Comparison of ENCODE assay signal across 11 cellular contexts in the genomic region with DNA sequence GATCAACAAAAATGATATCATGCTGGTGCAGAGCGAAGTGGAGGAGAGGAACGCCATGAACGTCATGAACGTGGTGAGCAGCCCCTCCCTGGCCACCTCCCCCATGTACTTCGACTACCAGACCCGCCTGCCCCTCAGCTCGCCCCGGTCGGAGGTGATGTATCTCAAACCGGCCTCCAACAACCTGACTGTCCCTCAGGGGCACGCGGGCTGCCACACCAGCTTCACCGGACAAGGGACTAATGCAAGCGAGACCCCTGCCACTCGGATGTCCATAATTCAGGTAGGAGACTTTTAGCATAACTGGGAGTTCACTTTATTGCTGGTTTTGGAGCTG. TPM values are rescaled to one million over a fixed set of nuclear protein-coding genes. Genes with fewer than 3 reads are reported as not detected.
DNase-seq lines count a peak whose midpoint lies in the region; ATAC-seq, FAIRE-seq and TF ChIP-seq lines count a peak whose summit lies in the region.
"Had no signal": no experiment of that assay in that cellular context is flagged by ENCODE, and none has a peak within 500 bp of the region (broad histone marks: within the 10 kb centered on the region; RNA-seq: fewer than 3 reads in every experiment).

No MANE protein-coding gene starts in this region.

- H3K27ac Mint-ChIP-seq in Caco-2 (ENCODE audit: unreplicated experiment) = no peak overlapping the region
- H3K27ac Mint-ChIP-seq: activated T-helper 2 cell treated with anti-CD3 and anti-CD28 coated beads, Interferon-gamma antibody, Interleukin-2, Interleukin-4, amounts not matched to agents 10 μg/mL and 5 μg/mL and 100 μg/mL, durations not matched to agents 14 hours and 24 hours and 36 hours had no signal

- no peaks in the 10 kb centered on the region for H3K4me1 Mint-ChIP-seq in Caco-2 (ENCODE audit: low read depth, unreplicated experiment)

- no peaks in the 10 kb centered on the region for H3K36me3 Mint-ChIP-seq in Caco-2 (ENCODE audit: insufficient read depth, unreplicated experiment)

- POLR2A ChIA-PET in Caco-2 (lab: Charles Lee) = no interaction called here

- H3K27me3 ChIP-seq in rectal smooth muscle tissue (ENCODE audit: control insufficient read depth, insufficient read depth, low read length) (peaks cover 8% of the 10 kb centered on the region), Caco-2 (replicated peaks; ENCODE audit: control insufficient read depth, insufficient read depth, low read length) (no peaks in the 10 kb centered on the region)

- H3K9ac ChIP-seq in rectal smooth muscle tissue (ENCODE audit: low read length) = no peak overlapping the region

- intact Hi-C loops in Caco-2 (cut with micrococcal nuclease; ENCODE audit: unreplicated experiment) = no loop called here

- H3K27me3 Mint-ChIP-seq in Caco-2 (ENCODE audit: insufficient read depth, unreplicated experiment) = no peaks in the 10 kb centered on the region

- H3K27ac ChIP-seq in coronary artery (peak overlapping the region in 1 of 2 donors; percentile 68), rectal smooth muscle tissue (ENCODE audit: low read depth, low read length) (no peak overlapping the region)
- H3K27ac ChIP-seq: RWPE1 had no signal

- H3K36me3 ChIP-seq in rectal smooth muscle tissue (ENCODE audit: control insufficient read depth, insufficient read depth, low read length) (no peaks in the 10 kb centered on the region), Caco-2 (ENCODE audit: control insufficient read depth, insufficient read depth, low read length) (no peaks in the 10 kb centered on the region)

- CTCF ChIA-PET in Caco-2 (lab: Charles Lee) = no interaction called here

- H3K9me3 Mint-ChIP-seq in Caco-2 (ENCODE audit: unreplicated experiment) = no peaks in the 10 kb centered on the region
- H3K9me3 Mint-ChIP-seq: activated T-helper 2 cell treated with anti-CD3 and anti-CD28 coated beads, Interferon-gamma antibody, Interleukin-2, Interleukin-4, amounts not matched to agents 10 μg/mL and 5 μg/mL and 100 μg/mL, durations not matched to agents 14 hours and 24 hours and 36 hours had no signal

- FAIRE-seq in GM19239 (lab: Jason Lieb, UNC) = no peak

- H3K4me3 ChIP-seq in coronary artery (peak overlapping the region; percentile 71), rectal smooth muscle tissue (ENCODE audit: low read length) (peak overlapping the region; percentile 59), Caco-2 (ENCODE audit: low read depth, low read length) (no peak overlapping the region)

- H3K9me3 ChIP-seq in Caco-2 = 0 out of 2 replicates have a peak, but pooled peaks cover 3% of the 10 kb centered on the region

- ATAC-seq in GM21529 (IDR thresholded peaks at IDR 0.05; ENCODE audit: unreplicated experiment) = no peak

- H3K4me1 ChIP-seq in rectal smooth muscle tissue (ENCODE audit: control insufficient read depth, insufficient read depth, low read length) (no peaks in the 10 kb centered on the region), Caco-2 (no peaks in the 10 kb centered on the region)

- DNase-seq in D341Med (ENCODE audit: low spot score) = peak; percentile 12
- peak; percentile 72 for DNase-seq in coronary artery (ENCODE audit: low spot score)
- DNase-seq in inferior parietal cortex (ENCODE audit: extremely low spot score) = peak; percentile 40
- no peak for DNase-seq in GM19239 (ENCODE audit: insufficient read length, low spot score)
- DNase-seq in Caco-2 = no peak
- no peak for DNase-seq in mucosa of gallbladder (ENCODE audit: low spot score)
- DNase-seq: Kasumi-1 had no signal

- no peak overlapping the region for H3K4me3 Mint-ChIP-seq in Caco-2 (ENCODE audit: unreplicated experiment)

- no peak for TF ChIP-seq CTCF in coronary artery (IDR thresholded peaks at IDR 0.05)
- TF ChIP-seq CTCF in Caco-2 (IDR thresholded peaks at IDR 0.05; ENCODE audit: insufficient read depth in 1 of 2, low read depth in 1 of 2, low read length in 1 of 2, severe bottlenecking in 1 of 2, unreplicated experiment in 1 of 2) = no peak

- BruUV-seq in Caco-2 (replicated peaks; lab: Mats Ljungman, UMichigan) = no TSS peak

RNA-seq across cellular contexts. Expression of gene PCDH17, which starts 3.3 kb away (rescaled TPM):
- total RNA-seq in Caco-2 (2022) = not detected in 2 replicates
- total RNA-seq in mucosa of gallbladder = 9.4 TPM
- total RNA-seq: activated T-helper 2 cell treated with anti-CD3 and anti-CD28 coated beads, Interferon-gamma antibody, Interleukin-2, Interleukin-4, amounts not matched to agents 10 μg/mL and 5 μg/mL and 100 μg/mL, durations not matched to agents 14 hours and 24 hours and 36 hours had no signal

Comparison
In these comparisons a context has a peak if more than half of its experiments do, and no peak if none do; other contexts are left out.
1. DNase-seq: peak in D341Med (single experiment), coronary artery (single experiment) and inferior parietal cortex (single experiment); none in GM19239 (single experiment), Caco-2 (0 of 2) and mucosa of gallbladder (single experiment).
2. RNA of gene PCDH17, which starts 3.3 kb away (total RNA-seq): 9.4 TPM in mucosa of gallbladder (single experiment); not detected in Caco-2; every median in the first group is over 10 times any median in the second.